In the genomic region with DNA sequence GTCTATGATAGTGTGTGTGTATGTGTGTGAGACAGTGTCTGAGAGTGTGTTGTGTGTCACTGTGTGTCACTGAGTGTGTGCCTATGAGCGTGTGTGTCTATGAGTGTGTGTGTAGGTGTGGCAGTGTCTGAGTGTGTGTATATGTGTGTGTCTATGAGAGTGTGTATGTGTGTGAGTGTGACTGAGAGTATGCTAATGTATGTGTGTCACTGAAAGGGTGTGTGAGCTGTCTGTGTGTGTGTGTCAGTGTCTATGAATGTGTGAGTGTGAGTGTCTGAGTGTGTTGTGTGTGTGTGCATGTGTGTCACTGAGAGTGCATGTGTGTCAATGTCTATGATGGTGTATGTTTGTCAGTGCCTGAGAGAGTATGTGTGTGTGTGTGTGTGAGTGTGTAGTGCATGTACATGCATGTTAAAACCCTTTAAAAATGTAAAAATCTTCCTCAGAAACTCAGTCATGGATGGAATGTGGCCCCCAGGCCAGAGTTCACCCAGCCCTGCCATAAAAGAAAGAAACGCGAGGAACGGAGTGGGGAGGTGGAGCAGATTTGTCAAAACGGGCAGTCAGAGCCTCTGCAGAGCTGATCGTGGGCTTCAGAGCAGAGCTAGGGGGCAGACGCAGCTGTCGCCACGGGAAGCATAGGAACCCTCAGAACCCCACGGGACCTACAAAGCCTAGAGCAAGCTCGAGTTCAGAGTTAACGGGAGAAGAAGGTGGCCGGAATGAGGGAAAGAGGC, we compare ENCODE assay signal across 2 cellular contexts.
TF ChIP-seq lines count a peak whose summit lies in the region.

No MANE protein-coding gene starts in this region.

TF ChIP-seq in HepG2, 621 proteins besides CTCF, POLR2A, EP300 and RAD21 (continues in another document):
- peak; percentile 66; the same call in 1 of the 2 replicates for TF ChIP-seq ATM (IDR thresholded peaks at IDR 0.05; ENCODE audit: borderline replicate concordance)
- TF ChIP-seq NBN (conservative IDR thresholded peaks at IDR 0.05) = 0 out of 2 replicates have a peak, but pooled peaks have one; percentile 45
- no peak for TF ChIP-seq ZSCAN9 (CRISPR knock-in tag; IDR thresholded peaks at IDR 0.05; ENCODE audit: borderline replicate concordance)
- 0 out of 2 replicates have a peak, but pooled peaks have one; percentile 50 for TF ChIP-seq FOXP1 (IDR thresholded peaks at IDR 0.05)
- TF ChIP-seq FOXP1 (CRISPR knock-in tag; IDR thresholded peaks at IDR 0.05) = no peak
- TF ChIP-seq HDAC1 (CRISPR knock-in tag; IDR thresholded peaks at IDR 0.05) = no peak
- peak; percentile 25; the same call in 1 of the 2 replicates for TF ChIP-seq ZNF207 (IDR thresholded peaks at IDR 0.05; ENCODE audit: borderline replicate concordance)
- no peak for TF ChIP-seq ZNF550 (CRISPR knock-in tag; IDR thresholded peaks at IDR 0.05; ENCODE audit: borderline replicate concordance)
- TF ChIP-seq ARNT (IDR thresholded peaks at IDR 0.05) = 0 out of 2 replicates have a peak, but pooled peaks have one; percentile 48
- TF ChIP-seq, protein P1, sequence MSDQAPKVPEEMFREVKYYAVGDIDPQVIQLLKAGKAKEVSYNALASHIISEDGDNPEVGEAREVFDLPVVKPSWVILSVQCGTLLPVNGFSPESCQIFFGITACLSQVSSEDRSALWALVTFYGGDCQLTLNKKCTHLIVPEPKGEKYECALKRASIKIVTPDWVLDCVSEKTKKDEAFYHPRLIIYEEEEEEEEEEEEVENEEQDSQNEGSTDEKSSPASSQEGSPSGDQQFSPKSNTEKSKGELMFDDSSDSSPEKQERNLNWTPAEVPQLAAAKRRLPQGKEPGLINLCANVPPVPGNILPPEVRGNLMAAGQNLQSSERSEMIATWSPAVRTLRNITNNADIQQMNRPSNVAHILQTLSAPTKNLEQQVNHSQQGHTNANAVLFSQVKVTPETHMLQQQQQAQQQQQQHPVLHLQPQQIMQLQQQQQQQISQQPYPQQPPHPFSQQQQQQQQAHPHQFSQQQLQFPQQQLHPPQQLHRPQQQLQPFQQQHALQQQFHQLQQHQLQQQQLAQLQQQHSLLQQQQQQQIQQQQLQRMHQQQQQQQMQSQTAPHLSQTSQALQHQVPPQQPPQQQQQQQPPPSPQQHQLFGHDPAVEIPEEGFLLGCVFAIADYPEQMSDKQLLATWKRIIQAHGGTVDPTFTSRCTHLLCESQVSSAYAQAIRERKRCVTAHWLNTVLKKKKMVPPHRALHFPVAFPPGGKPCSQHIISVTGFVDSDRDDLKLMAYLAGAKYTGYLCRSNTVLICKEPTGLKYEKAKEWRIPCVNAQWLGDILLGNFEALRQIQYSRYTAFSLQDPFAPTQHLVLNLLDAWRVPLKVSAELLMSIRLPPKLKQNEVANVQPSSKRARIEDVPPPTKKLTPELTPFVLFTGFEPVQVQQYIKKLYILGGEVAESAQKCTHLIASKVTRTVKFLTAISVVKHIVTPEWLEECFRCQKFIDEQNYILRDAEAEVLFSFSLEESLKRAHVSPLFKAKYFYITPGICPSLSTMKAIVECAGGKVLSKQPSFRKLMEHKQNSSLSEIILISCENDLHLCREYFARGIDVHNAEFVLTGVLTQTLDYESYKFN (CRISPR knock-in tag; conservative IDR thresholded peaks at IDR 0.05) = 0 out of 2 replicates have a peak, but pooled peaks have one; percentile 19
- 0 out of 2 replicates have a peak, but pooled peaks have one; percentile 21 for TF ChIP-seq LCORL (IDR thresholded peaks at IDR 0.05)
- no peak for TF ChIP-seq LCORL (CRISPR knock-in tag; IDR thresholded peaks at IDR 0.05)
- TF ChIP-seq, protein P2, sequence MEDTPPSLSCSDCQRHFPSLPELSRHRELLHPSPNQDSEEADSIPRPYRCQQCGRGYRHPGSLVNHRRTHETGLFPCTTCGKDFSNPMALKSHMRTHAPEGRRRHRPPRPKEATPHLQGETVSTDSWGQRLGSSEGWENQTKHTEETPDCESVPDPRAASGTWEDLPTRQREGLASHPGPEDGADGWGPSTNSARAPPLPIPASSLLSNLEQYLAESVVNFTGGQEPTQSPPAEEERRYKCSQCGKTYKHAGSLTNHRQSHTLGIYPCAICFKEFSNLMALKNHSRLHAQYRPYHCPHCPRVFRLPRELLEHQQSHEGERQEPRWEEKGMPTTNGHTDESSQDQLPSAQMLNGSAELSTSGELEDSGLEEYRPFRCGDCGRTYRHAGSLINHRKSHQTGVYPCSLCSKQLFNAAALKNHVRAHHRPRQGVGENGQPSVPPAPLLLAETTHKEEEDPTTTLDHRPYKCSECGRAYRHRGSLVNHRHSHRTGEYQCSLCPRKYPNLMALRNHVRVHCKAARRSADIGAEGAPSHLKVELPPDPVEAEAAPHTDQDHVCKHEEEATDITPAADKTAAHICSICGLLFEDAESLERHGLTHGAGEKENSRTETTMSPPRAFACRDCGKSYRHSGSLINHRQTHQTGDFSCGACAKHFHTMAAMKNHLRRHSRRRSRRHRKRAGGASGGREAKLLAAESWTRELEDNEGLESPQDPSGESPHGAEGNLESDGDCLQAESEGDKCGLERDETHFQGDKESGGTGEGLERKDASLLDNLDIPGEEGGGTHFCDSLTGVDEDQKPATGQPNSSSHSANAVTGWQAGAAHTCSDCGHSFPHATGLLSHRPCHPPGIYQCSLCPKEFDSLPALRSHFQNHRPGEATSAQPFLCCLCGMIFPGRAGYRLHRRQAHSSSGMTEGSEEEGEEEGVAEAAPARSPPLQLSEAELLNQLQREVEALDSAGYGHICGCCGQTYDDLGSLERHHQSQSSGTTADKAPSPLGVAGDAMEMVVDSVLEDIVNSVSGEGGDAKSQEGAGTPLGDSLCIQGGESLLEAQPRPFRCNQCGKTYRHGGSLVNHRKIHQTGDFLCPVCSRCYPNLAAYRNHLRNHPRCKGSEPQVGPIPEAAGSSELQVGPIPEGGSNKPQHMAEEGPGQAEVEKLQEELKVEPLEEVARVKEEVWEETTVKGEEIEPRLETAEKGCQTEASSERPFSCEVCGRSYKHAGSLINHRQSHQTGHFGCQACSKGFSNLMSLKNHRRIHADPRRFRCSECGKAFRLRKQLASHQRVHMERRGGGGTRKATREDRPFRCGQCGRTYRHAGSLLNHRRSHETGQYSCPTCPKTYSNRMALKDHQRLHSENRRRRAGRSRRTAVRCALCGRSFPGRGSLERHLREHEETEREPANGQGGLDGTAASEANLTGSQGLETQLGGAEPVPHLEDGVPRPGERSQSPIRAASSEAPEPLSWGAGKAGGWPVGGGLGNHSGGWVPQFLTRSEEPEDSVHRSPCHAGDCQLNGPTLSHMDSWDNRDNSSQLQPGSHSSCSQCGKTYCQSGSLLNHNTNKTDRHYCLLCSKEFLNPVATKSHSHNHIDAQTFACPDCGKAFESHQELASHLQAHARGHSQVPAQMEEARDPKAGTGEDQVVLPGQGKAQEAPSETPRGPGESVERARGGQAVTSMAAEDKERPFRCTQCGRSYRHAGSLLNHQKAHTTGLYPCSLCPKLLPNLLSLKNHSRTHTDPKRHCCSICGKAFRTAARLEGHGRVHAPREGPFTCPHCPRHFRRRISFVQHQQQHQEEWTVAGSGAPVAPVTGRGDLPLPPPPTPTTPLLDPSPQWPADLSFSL (CRISPR knock-in tag; IDR thresholded peaks at IDR 0.05) = peak; percentile 92
- TF ChIP-seq FOXC1 (CRISPR knock-in tag; IDR thresholded peaks at IDR 0.05; ENCODE audit: borderline replicate concordance) = no peak
- no peak for TF ChIP-seq HNRNPK (IDR thresholded peaks at IDR 0.05; ENCODE audit: low read depth, low read length, poor library complexity, severe bottlenecking)
- peak; percentile 54; the same call in 1 of the 2 replicates for TF ChIP-seq IKZF1 (IDR thresholded peaks at IDR 0.05)
- peak; percentile 30 for TF ChIP-seq TEAD3 (CRISPR knock-in tag; optimal IDR thresholded peaks at IDR 0.05; ENCODE audit: borderline replicate concordance)

TF ChIP-seq in GM12878, 131 proteins besides CTCF, POLR2A, EP300 and RAD21:
- TF ChIP-seq JUNB (IDR thresholded peaks at IDR 0.05) (no peak), SREBF2 (IDR thresholded peaks at IDR 0.05; ENCODE audit: low read length) (no peak)
- TF ChIP-seq, protein P3, sequence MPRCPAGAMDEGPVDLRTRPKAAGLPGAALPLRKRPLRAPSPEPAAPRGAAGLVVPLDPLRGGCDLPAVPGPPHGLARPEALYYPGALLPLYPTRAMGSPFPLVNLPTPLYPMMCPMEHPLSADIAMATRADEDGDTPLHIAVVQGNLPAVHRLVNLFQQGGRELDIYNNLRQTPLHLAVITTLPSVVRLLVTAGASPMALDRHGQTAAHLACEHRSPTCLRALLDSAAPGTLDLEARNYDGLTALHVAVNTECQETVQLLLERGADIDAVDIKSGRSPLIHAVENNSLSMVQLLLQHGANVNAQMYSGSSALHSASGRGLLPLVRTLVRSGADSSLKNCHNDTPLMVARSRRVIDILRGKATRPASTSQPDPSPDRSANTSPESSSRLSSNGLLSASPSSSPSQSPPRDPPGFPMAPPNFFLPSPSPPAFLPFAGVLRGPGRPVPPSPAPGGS (IDR thresholded peaks at IDR 0.05; ENCODE audit: borderline replicate concordance, insufficient read depth, low read depth, low read length, poor library complexity, severe bottlenecking) = peak; percentile 80
